In genomic region chr4:109590841-109591357, GRCh38 we compare ENCODE assay signal across 22 cellular contexts. TPM values are rescaled to one million over a fixed set of nuclear protein-coding genes. Genes with fewer than 3 reads are reported as not detected.
A peak's percentile ranks its signal among the peaks of the same experiment; 100 is the strongest.
DNase-seq lines count a peak whose midpoint lies in the region; ATAC-seq, FAIRE-seq and TF ChIP-seq lines count a peak whose summit lies in the region.
"Had no signal": no experiment of that assay in that cellular context is flagged by ENCODE, and none has a peak within 500 bp of the region (broad histone marks: within the 10 kb centered on the region; RNA-seq: fewer than 3 reads in every experiment).

No MANE protein-coding gene starts in this region.

- peak overlapping the region; percentile 56 to 78 for H3K4me3 Mint-ChIP-seq in activated T-cell treated with anti-CD3 and anti-CD28 coated beads, Interleukin-2, amount 50 U/mL, for 72 hours
- H3K4me3 Mint-ChIP-seq in activated T-cell treated with anti-CD3 and anti-CD28 coated beads, Interleukin-2, amount 50 U/mL, for 4 hours, result no peak overlapping the region
- no peak overlapping the region for H3K4me3 Mint-ChIP-seq in stimulated activated effector memory CD8-positive, alpha-beta T cell treated with anti-CD3 and anti-CD28 coated beads, Interleukin-12 subunit alpha, Interleukin-12 subunit beta, amount 100 ng/mL, for 72 hours
- H3K4me3 Mint-ChIP-seq: mesothelial cell of epicardium had no signal

- H3K9me3 Mint-ChIP-seq in activated T-cell treated with anti-CD3 and anti-CD28 coated beads, Interleukin-2, amount 50 U/mL, for 72 hours, result peaks cover 0 to 3% of the 10 kb centered on the region in 2 donors
- no peaks in the 10 kb centered on the region for H3K9me3 Mint-ChIP-seq in activated T-cell treated with anti-CD3 and anti-CD28 coated beads, Interleukin-2, amount 50 U/mL, for 4 hours
- no peaks in the 10 kb centered on the region for H3K9me3 Mint-ChIP-seq in stimulated activated effector memory CD8-positive, alpha-beta T cell treated with anti-CD3 and anti-CD28 coated beads, Interleukin-12 subunit alpha, Interleukin-12 subunit beta, amount 100 ng/mL, for 72 hours

- no peaks in the 10 kb centered on the region; the same call in 1 of the 2 replicates for H3K36me3 ChIP-seq in OCI-LY1 (ENCODE audit: insufficient read depth, low read length)
- no peaks in the 10 kb centered on the region for H3K36me3 ChIP-seq in bronchial epithelial cell (ENCODE audit: control insufficient read depth, insufficient read depth, low read length)
- H3K36me3 ChIP-seq in osteoblast (ENCODE audit: insufficient read depth, low read length), result no peaks in the 10 kb centered on the region
- H3K36me3 ChIP-seq: cardiac muscle cell, suprapubic skin had no signal

- no peaks in the 10 kb centered on the region for H3K9me2 ChIP-seq in OCI-LY1 (ENCODE audit: low read depth, low read length)

- no peak overlapping the region for H3K4me3 ChIP-seq in OCI-LY1 (ENCODE audit: low read depth, low read length, poor library complexity, severe bottlenecking)
- H3K4me3 ChIP-seq in bronchial epithelial cell (ENCODE audit: low read depth, low read length), result no peak overlapping the region
- no peak overlapping the region for H3K4me3 ChIP-seq in osteoblast (ENCODE audit: insufficient read depth, low read length)
- H3K4me3 ChIP-seq: cardiac muscle cell, dorsolateral prefrontal cortex, skin epidermis, suprapubic skin had no signal

- peak overlapping the region; percentile 85 for H3K27ac Mint-ChIP-seq in activated T-cell treated with anti-CD3 and anti-CD28 coated beads, Interleukin-2, amount 50 U/mL, for 72 hours
- H3K27ac Mint-ChIP-seq in stimulated activated effector memory CD8-positive, alpha-beta T cell treated with anti-CD3 and anti-CD28 coated beads, Interleukin-12 subunit alpha, Interleukin-12 subunit beta, amount 100 ng/mL, for 72 hours, result peak overlapping the region; percentile 74
- H3K27ac Mint-ChIP-seq: mesothelial cell of epicardium, progenitor cell of endocrine pancreas had no signal

- no peak for FAIRE-seq in bronchial epithelial cell (lab: Jason Lieb, UNC)
- FAIRE-seq: frontal cortex had no signal

- peak overlapping the region; percentile 78 for H3K27ac ChIP-seq in OCI-LY1 (ENCODE audit: low read depth, low read length, poor library complexity, severe bottlenecking)
- no peak overlapping the region for H3K27ac ChIP-seq in osteoblast (ENCODE audit: low read depth, low read length)
- H3K27ac ChIP-seq: cardiac muscle cell, dorsolateral prefrontal cortex, skin epidermis, suprapubic skin had no signal

- H4K20me1 ChIP-seq in OCI-LY1 (ENCODE audit: insufficient read depth, low read length) (no peaks in the 10 kb centered on the region), osteoblast (ENCODE audit: insufficient read depth, low read length) (peaks cover 3% of the 10 kb centered on the region)

- no peak for ATAC-seq in activated T-cell treated with anti-CD3 and anti-CD28 coated beads, Interleukin-2, amount 50 U/mL, for 72 hours (replicated peaks in 1 of 2)
- ATAC-seq in activated T-cell treated with anti-CD3 and anti-CD28 coated beads, Interleukin-2, amount 50 U/mL, for 4 hours, result no peak
- no peak for ATAC-seq in stimulated activated effector memory CD8-positive, alpha-beta T cell treated with anti-CD3 and anti-CD28 coated beads, Interleukin-12 subunit alpha, Interleukin-12 subunit beta, amount 100 ng/mL, for 72 hours
- ATAC-seq: left colon had no signal

- peak overlapping the region; percentile 28; the same call in 1 of the 2 replicates for H3K4me2 ChIP-seq in OCI-LY1 (ENCODE audit: low read length)
- H3K4me2 ChIP-seq in osteoblast (ENCODE audit: insufficient read depth, low read length), result no peak overlapping the region

- no peak for DNase-seq in activated T-cell treated with anti-CD3 and anti-CD28 coated beads, Interleukin-2, amount 50 U/mL, for 72 hours
- DNase-seq in activated T-cell treated with anti-CD3 and anti-CD28 coated beads, Interleukin-2, amount 50 U/mL, for 4 hours, result no peak
- DNase-seq in bronchial epithelial cell (ENCODE audit: low read depth), result peak; percentile 28
- DNase-seq in stimulated activated effector memory CD8-positive, alpha-beta T cell treated with anti-CD3 and anti-CD28 coated beads, Interleukin-12 subunit alpha, Interleukin-12 subunit beta, amount 100 ng/mL, for 72 hours (ENCODE audit: low spot score in 2 of 2), result no peak
- no peak for DNase-seq in globus pallidus (ENCODE audit: low spot score)
- no peak for DNase-seq in NCI-H2029 treated with DMSO at 0.1 percent for 48 hours (lab: John Stamatoyannopoulos, UW)
- no peak for DNase-seq in osteoblast (ENCODE audit: insufficient read length, low spot score, missing footprints)
- DNase-seq: C1 segment of cervical spinal cord; dorsolateral prefrontal cortex; erythroblast; KG1; left colon; NCI-H1930; NCI-H524; stimulated activated CD4-positive, alpha-beta T cell treated with anti-CD3 and anti-CD28 coated beads, Interleukin-4, amount 100 ng/mL, for 4 hours had no signal

- peaks cover 49% of the 10 kb centered on the region for H3K4me1 Mint-ChIP-seq in activated T-cell treated with anti-CD3 and anti-CD28 coated beads, Interleukin-2, amount 50 U/mL, for 72 hours (ENCODE audit: low read depth)
- peaks cover 55% of the 10 kb centered on the region for H3K4me1 Mint-ChIP-seq in activated T-cell treated with anti-CD3 and anti-CD28 coated beads, Interleukin-2, amount 50 U/mL, for 4 hours (ENCODE audit: low read depth)
- peaks cover 33% of the 10 kb centered on the region for H3K4me1 Mint-ChIP-seq in stimulated activated effector memory CD8-positive, alpha-beta T cell treated with anti-CD3 and anti-CD28 coated beads, Interleukin-12 subunit alpha, Interleukin-12 subunit beta, amount 100 ng/mL, for 72 hours

- peaks cover 43% of the 10 kb centered on the region for H3K4me1 ChIP-seq in OCI-LY1 (ENCODE audit: insufficient read depth, low read length, severe bottlenecking)
- no peaks in the 10 kb centered on the region for H3K4me1 ChIP-seq in osteoblast (ENCODE audit: insufficient read depth, low read length)

- H3K27me3 ChIP-seq in OCI-LY1 (ENCODE audit: insufficient read depth, low read length) (no peaks in the 10 kb centered on the region), bronchial epithelial cell (ENCODE audit: control insufficient read depth, insufficient read depth, low read length) (no peaks in the 10 kb centered on the region), osteoblast (ENCODE audit: insufficient read depth, low read length) (no peaks in the 10 kb centered on the region)
- H3K27me3 ChIP-seq: cardiac muscle cell, dorsolateral prefrontal cortex, suprapubic skin had no signal

- H3F3A ChIP-seq in OCI-LY1 (ENCODE audit: insufficient read depth, low read length), result no peaks in the 10 kb centered on the region

- peaks cover 1 to 3% of the 10 kb centered on the region in 2 donors for H3K36me3 Mint-ChIP-seq in activated T-cell treated with anti-CD3 and anti-CD28 coated beads, Interleukin-2, amount 50 U/mL, for 72 hours (ENCODE audit: insufficient read depth in 2 of 2)
- peaks cover 9% of the 10 kb centered on the region for H3K36me3 Mint-ChIP-seq in activated T-cell treated with anti-CD3 and anti-CD28 coated beads, Interleukin-2, amount 50 U/mL, for 4 hours (ENCODE audit: insufficient read depth)
- no peaks in the 10 kb centered on the region for H3K36me3 Mint-ChIP-seq in stimulated activated effector memory CD8-positive, alpha-beta T cell treated with anti-CD3 and anti-CD28 coated beads, Interleukin-12 subunit alpha, Interleukin-12 subunit beta, amount 100 ng/mL, for 72 hours

- H3K9ac ChIP-seq in OCI-LY1 (ENCODE audit: low read length), result no peak overlapping the region; the same call in 1 of the 2 replicates

- no peaks in the 10 kb centered on the region for H3K27me3 Mint-ChIP-seq in activated T-cell treated with anti-CD3 and anti-CD28 coated beads, Interleukin-2, amount 50 U/mL, for 72 hours (ENCODE audit: low read depth)
- no peaks in the 10 kb centered on the region for H3K27me3 Mint-ChIP-seq in activated T-cell treated with anti-CD3 and anti-CD28 coated beads, Interleukin-2, amount 50 U/mL, for 4 hours (ENCODE audit: low read depth)
- H3K27me3 Mint-ChIP-seq: progenitor cell of endocrine pancreas had no signal

- H3K79me2 ChIP-seq in OCI-LY1 (ENCODE audit: insufficient read depth, low read length) (peaks cover 61% of the 10 kb centered on the region), osteoblast (ENCODE audit: insufficient read depth, low read length) (no peaks in the 10 kb centered on the region)

- H3K9me3 ChIP-seq in OCI-LY1 (ENCODE audit: low read length) (no peaks in the 10 kb centered on the region), osteoblast (ENCODE audit: low read depth, low read length) (no peaks in the 10 kb centered on the region)
- H3K9me3 ChIP-seq: suprapubic skin had no signal

- no peak overlapping the region for H2AFZ ChIP-seq in OCI-LY1 (ENCODE audit: low read length)
- H2AFZ ChIP-seq in osteoblast (ENCODE audit: low read length), result no peak overlapping the region

- TF ChIP-seq CTCF in OCI-LY1 (IDR thresholded peaks at IDR 0.05; ENCODE audit: low read length), result no peak
- no peak for TF ChIP-seq CTCF in bronchial epithelial cell (IDR thresholded peaks at IDR 0.05; ENCODE audit: insufficient read depth, low read length, severe bottlenecking)
- no peak for TF ChIP-seq CTCF in osteoblast (IDR thresholded peaks at IDR 0.05; ENCODE audit: extremely low read depth, low read depth, low read length)

RNA-seq across cellular contexts. Expression of gene MCUB, which starts 30.9 kb away (rescaled TPM):
- 10 to 100 TPM; 43.8 to 52.0 TPM for total RNA-seq in activated T-cell treated with anti-CD3 and anti-CD28 coated beads, Interleukin-2, amount 50 U/mL, for 72 hours
- 10 to 100 TPM; 52.2 to 74.7 (median 62.0) TPM for total RNA-seq in activated T-cell treated with anti-CD3 and anti-CD28 coated beads, Interleukin-2, amount 50 U/mL, for 4 hours
- total RNA-seq in bronchial epithelial cell, result 4.7 and 5.1 TPM in 2 replicates
- 22.8 and 36.5 TPM in 2 replicates for total RNA-seq in osteoblast

Comparison
In these comparisons a context has a peak if more than half of its experiments do, and no peak if none do; other contexts are left out.
1. H3K4me3 Mint-ChIP-seq: peak in activated T-cell treated with anti-CD3 and anti-CD28 coated beads, Interleukin-2, amount 50 U/mL, for 72 hours (2 of 2); none in activated T-cell treated with anti-CD3 and anti-CD28 coated beads, Interleukin-2, amount 50 U/mL, for 4 hours (single experiment) and stimulated activated effector memory CD8-positive, alpha-beta T cell treated with anti-CD3 and anti-CD28 coated beads, Interleukin-12 subunit alpha, Interleukin-12 subunit beta, amount 100 ng/mL, for 72 hours (single experiment).